In the genomic region with DNA sequence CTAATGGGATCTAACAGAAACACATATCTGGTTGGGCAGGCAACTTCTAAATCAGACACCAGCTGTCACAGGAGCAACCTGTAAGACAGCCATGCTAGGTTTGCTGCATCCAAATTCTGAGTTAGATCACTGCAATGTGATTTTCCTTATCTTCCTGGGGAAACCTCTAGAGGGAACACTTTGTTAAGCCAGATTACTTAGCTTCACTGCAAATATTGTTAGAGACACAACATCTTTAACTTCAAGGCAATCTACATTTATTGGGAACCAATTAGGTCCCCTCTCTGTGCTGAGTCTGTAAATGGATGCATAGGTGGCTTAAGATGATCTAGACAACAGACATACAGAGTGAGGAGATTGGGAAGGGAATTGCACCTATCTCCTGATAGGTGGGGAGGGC, we compare ENCODE assay signal across 15 cellular contexts.
"Had no signal": no experiment of that assay in that cellular context is flagged by ENCODE, and none has a peak within 500 bp of the region (broad histone marks: within the 10 kb centered on the region; RNA-seq: fewer than 3 reads in every experiment).

No MANE protein-coding gene starts in this region.

- DNase-seq: activated CD4-positive, alpha-beta memory T cell treated with anti-CD3 and anti-CD28 coated beads for 36 hours; activated naive CD8-positive, alpha-beta T cell treated with anti-CD3 and anti-CD28 coated beads, Interleukin-2, amount 10 ng/mL, durations not matched to agents 7 days and 5 days; amygdala; foreskin keratinocyte; left colon; nucleus accumbens; posterior cingulate gyrus; sigmoid colon; stimulated activated naive B cell treated with anti-CD40 and anti-IgM and Interleukin-4, amounts not matched to agents 10 μg/mL and 1 μg/mL and 100 μg/mL, for 72 hours; T1000 had no signal

- H3K4me1 Mint-ChIP-seq: activated naive CD8-positive, alpha-beta T cell treated with anti-CD3 and anti-CD28 coated beads, Interleukin-2, amount 10 ng/mL, durations not matched to agents 7 days and 5 days; mesothelial cell of epicardium; stimulated activated naive B cell treated with anti-CD40 and anti-IgM and Interleukin-4, amounts not matched to agents 10 μg/mL and 1 μg/mL and 100 μg/mL, for 72 hours had no signal

- H3K36me3 ChIP-seq: sigmoid colon, thoracic aorta had no signal

- H3K27ac Mint-ChIP-seq: activated CD4-positive, alpha-beta memory T cell treated with anti-CD3 and anti-CD28 coated beads for 36 hours; activated naive CD8-positive, alpha-beta T cell treated with anti-CD3 and anti-CD28 coated beads, Interleukin-2, amount 10 ng/mL, durations not matched to agents 7 days and 5 days; mesothelial cell of epicardium; natural killer cell treated with Interleukin-12 subunit alpha and Interleukin-12 subunit beta and Interleukin-15 and Interleukin-18, amount 100 ng/mL, for 72 hours; stimulated activated naive B cell treated with anti-CD40 and anti-IgM and Interleukin-4, amounts not matched to agents 10 μg/mL and 1 μg/mL and 100 μg/mL, for 72 hours had no signal

- H3K27ac ChIP-seq: epithelial cell of prostate, foreskin keratinocyte, sigmoid colon, thoracic aorta had no signal

- H3K36me3 Mint-ChIP-seq: activated CD4-positive, alpha-beta memory T cell treated with anti-CD3 and anti-CD28 coated beads for 36 hours; activated naive CD8-positive, alpha-beta T cell treated with anti-CD3 and anti-CD28 coated beads, Interleukin-2, amount 10 ng/mL, durations not matched to agents 7 days and 5 days; mesothelial cell of epicardium; natural killer cell treated with Interleukin-12 subunit alpha and Interleukin-12 subunit beta and Interleukin-15 and Interleukin-18, amount 100 ng/mL, for 72 hours; stimulated activated naive B cell treated with anti-CD40 and anti-IgM and Interleukin-4, amounts not matched to agents 10 μg/mL and 1 μg/mL and 100 μg/mL, for 72 hours had no signal

- H3K9me3 Mint-ChIP-seq: activated CD4-positive, alpha-beta memory T cell treated with anti-CD3 and anti-CD28 coated beads for 36 hours; activated naive CD8-positive, alpha-beta T cell treated with anti-CD3 and anti-CD28 coated beads, Interleukin-2, amount 10 ng/mL, durations not matched to agents 7 days and 5 days; mesothelial cell of epicardium; natural killer cell treated with Interleukin-12 subunit alpha and Interleukin-12 subunit beta and Interleukin-15 and Interleukin-18, amount 100 ng/mL, for 72 hours had no signal

- H3K9me3 ChIP-seq: sigmoid colon, thoracic aorta had no signal

- H3K4me1 ChIP-seq: foreskin keratinocyte, sigmoid colon had no signal

- H3K4me3 ChIP-seq: lung, sigmoid colon, thoracic aorta had no signal

- H3K27me3 ChIP-seq: foreskin keratinocyte, sigmoid colon had no signal

- H3K4me3 Mint-ChIP-seq: activated CD4-positive, alpha-beta memory T cell treated with anti-CD3 and anti-CD28 coated beads for 36 hours; activated naive CD8-positive, alpha-beta T cell treated with anti-CD3 and anti-CD28 coated beads, Interleukin-2, amount 10 ng/mL, durations not matched to agents 7 days and 5 days; mesothelial cell of epicardium; natural killer cell treated with Interleukin-12 subunit alpha and Interleukin-12 subunit beta and Interleukin-15 and Interleukin-18, amount 100 ng/mL, for 72 hours; stimulated activated naive B cell treated with anti-CD40 and anti-IgM and Interleukin-4, amounts not matched to agents 10 μg/mL and 1 μg/mL and 100 μg/mL, for 72 hours had no signal
